In genomic region chr3:48475188-48475587, GRCh38 we compare ENCODE assay signal across 21 cellular contexts. TPM values are rescaled to one million over a fixed set of nuclear protein-coding genes. Genes with fewer than 3 reads are reported as not detected.
DNase-seq lines count a peak whose midpoint lies in the region; FAIRE-seq and TF ChIP-seq lines count a peak whose summit lies in the region.
"Had no signal": no experiment of that assay in that cellular context is flagged by ENCODE, and none has a peak within 500 bp of the region (broad histone marks: within the 10 kb centered on the region; RNA-seq: fewer than 3 reads in every experiment).

No MANE protein-coding gene starts in this region.

- no peak for FAIRE-seq in kidney (lab: Jason Lieb, UNC)
- no peak for FAIRE-seq in GM12892 (lab: Jason Lieb, UNC)
- FAIRE-seq: GM12891, keratinocyte had no signal

- no peak for TF ChIP-seq POLR2A in GM12892 (IDR thresholded peaks at IDR 0.05; ENCODE audit: low read depth, low read length)

- H3K4me1 Mint-ChIP-seq in CD8-positive, alpha-beta memory T cell = peaks cover 46 to 77% (median 55%) of the 10 kb centered on the region in 3 donors
- H3K4me1 Mint-ChIP-seq in activated T-helper 2 cell treated with anti-CD3 and anti-CD28 coated beads, Interferon-gamma antibody, Interleukin-2, Interleukin-4, amounts not matched to agents 10 μg/mL and 5 μg/mL and 100 μg/mL, durations not matched to agents 14 hours and 24 hours and 36 hours (ENCODE audit: low read depth) = peaks cover 43% of the 10 kb centered on the region

- no peak overlapping the region for H3K4me3 ChIP-seq in AG04450 (ENCODE audit: low read depth, low read length)
- H3K4me3 ChIP-seq in CD8-positive, alpha-beta memory T cell (ENCODE audit: low read length) = no peak overlapping the region
- no peak overlapping the region for H3K4me3 ChIP-seq in kidney (ENCODE audit: low read length in 2 of 2)
- H3K4me3 ChIP-seq: breast epithelium, thoracic aorta had no signal

- H3K36me3 Mint-ChIP-seq in CD8-positive, alpha-beta memory T cell = peaks cover 0 to 15% (median 0%) of the 10 kb centered on the region in 3 donors
- H3K36me3 Mint-ChIP-seq in activated T-helper 2 cell treated with anti-CD3 and anti-CD28 coated beads, Interferon-gamma antibody, Interleukin-2, Interleukin-4, amounts not matched to agents 10 μg/mL and 5 μg/mL and 100 μg/mL, durations not matched to agents 14 hours and 24 hours and 36 hours (ENCODE audit: low read depth) = peaks cover 16% of the 10 kb centered on the region

- no peaks in the 10 kb centered on the region for H3K27me3 ChIP-seq in AG04450 (ENCODE audit: control insufficient read depth, insufficient read depth, low read length)
- no peaks in the 10 kb centered on the region for H3K27me3 ChIP-seq in CD8-positive, alpha-beta memory T cell (ENCODE audit: insufficient read depth, low read length, poor library complexity, severe bottlenecking)
- H3K27me3 ChIP-seq: breast epithelium had no signal

- H3K36me3 ChIP-seq in CD8-positive, alpha-beta memory T cell (ENCODE audit: insufficient read depth, low read length) = peaks cover under 1% of the 10 kb centered on the region
- no peaks in the 10 kb centered on the region for H3K36me3 ChIP-seq in kidney (ENCODE audit: control insufficient read depth in 1 of 2, insufficient read depth in 2 of 2, low read length in 2 of 2)
- H3K36me3 ChIP-seq: breast epithelium had no signal

- no peaks in the 10 kb centered on the region for H3K9me3 Mint-ChIP-seq in CD8-positive, alpha-beta memory T cell
- no peaks in the 10 kb centered on the region for H3K9me3 Mint-ChIP-seq in activated T-helper 2 cell treated with anti-CD3 and anti-CD28 coated beads, Interferon-gamma antibody, Interleukin-2, Interleukin-4, amounts not matched to agents 10 μg/mL and 5 μg/mL and 100 μg/mL, durations not matched to agents 14 hours and 24 hours and 36 hours

- intact Hi-C loops in activated T-helper 2 cell treated with anti-CD3 and anti-CD28 coated beads, Interferon-gamma antibody, Interleukin-2, Interleukin-4, amounts not matched to agents 10 μg/mL and 5 μg/mL and 100 μg/mL, durations not matched to agents 14 hours and 24 hours and 36 hours (cut with micrococcal nuclease) = loop anchor here (10.0 kb wide), 1 partner anchor 160 kb away; the partner anchor contains the start of gene SLC26A6
- intact Hi-C loops in kidney (cut with DNase I) = no loop called here

- peak overlapping the region in 2 of 7 donors; percentile 3 to 27 for H3K4me3 Mint-ChIP-seq in CD8-positive, alpha-beta memory T cell
- no peak overlapping the region for H3K4me3 Mint-ChIP-seq in activated T-helper 2 cell treated with anti-CD3 and anti-CD28 coated beads, Interferon-gamma antibody, Interleukin-2, Interleukin-4, amounts not matched to agents 10 μg/mL and 5 μg/mL and 100 μg/mL, durations not matched to agents 14 hours and 24 hours and 36 hours (ENCODE audit: low read depth)

- peak overlapping the region in 7 of 8 donors; percentile 38 to 96 (median 89) for H3K27ac Mint-ChIP-seq in CD8-positive, alpha-beta memory T cell
- H3K27ac Mint-ChIP-seq in activated T-helper 2 cell treated with anti-CD3 and anti-CD28 coated beads, Interferon-gamma antibody, Interleukin-2, Interleukin-4, amounts not matched to agents 10 μg/mL and 5 μg/mL and 100 μg/mL, durations not matched to agents 14 hours and 24 hours and 36 hours = peak overlapping the region; percentile 70

- no peaks in the 10 kb centered on the region; the same call in 1 of the 2 replicates for H3K9me3 ChIP-seq in AG04450 (ENCODE audit: control insufficient read depth, insufficient read depth, low read length)
- H3K9me3 ChIP-seq in CD8-positive, alpha-beta memory T cell (ENCODE audit: low read length) = no peaks in the 10 kb centered on the region
- no peaks in the 10 kb centered on the region for H3K9me3 ChIP-seq in kidney (ENCODE audit: control insufficient read depth in 1 of 2, low read length in 2 of 2)
- H3K9me3 ChIP-seq: breast epithelium, thoracic aorta had no signal

- H3K27me3 Mint-ChIP-seq in CD8-positive, alpha-beta memory T cell = no peaks in the 10 kb centered on the region
- H3K27me3 Mint-ChIP-seq in activated T-helper 2 cell treated with anti-CD3 and anti-CD28 coated beads, Interferon-gamma antibody, Interleukin-2, Interleukin-4, amounts not matched to agents 10 μg/mL and 5 μg/mL and 100 μg/mL, durations not matched to agents 14 hours and 24 hours and 36 hours (ENCODE audit: low read depth) = no peaks in the 10 kb centered on the region

- POLR2A ChIA-PET in AG04450 (lab: Yijun Ruan, JAX) = no interaction called here
- POLR2A ChIA-PET in CD8-positive, alpha-beta memory T cell (lab: Charles Lee) = no interaction called here

- H3K27ac ChIP-seq in AG04450 (ENCODE audit: low read depth, low read length) (peak overlapping the region; percentile 11), kidney (ENCODE audit: low read depth in 2 of 2, low read length in 2 of 2) (no peak overlapping the region)
- no peak overlapping the region for H3K27ac ChIP-seq in CD8-positive, alpha-beta memory T cell (ENCODE audit: low read depth, low read length)
- H3K27ac ChIP-seq: breast epithelium, thoracic aorta had no signal

- peaks cover 53% of the 10 kb centered on the region for H3K4me1 ChIP-seq in CD8-positive, alpha-beta memory T cell (ENCODE audit: insufficient read depth, low read length)
- H3K4me1 ChIP-seq in kidney (ENCODE audit: control insufficient read depth in 1 of 2, insufficient read depth in 1 of 2, low read depth in 1 of 2, low read length in 2 of 2) = peaks cover 0 to 8% of the 10 kb centered on the region in 2 donors

- CTCF ChIA-PET in AG04450 (lab: Charles Lee) = interaction anchor here (1.3 kb wide), 1 partner anchor 82 kb away, joined by 4 read pairs; the partner anchor contains the start of gene PFKFB4
- CTCF ChIA-PET in CD8-positive, alpha-beta memory T cell (lab: Charles Lee) = interaction anchor here (10.2 kb wide), 1 partner anchor 39 kb away, joined by 69 read pairs; no protein-coding TSS in a partner anchor

- H3K9ac ChIP-seq in kidney (ENCODE audit: low read length in 2 of 2) = no peak overlapping the region

- TF ChIP-seq CTCF in AG04450 (IDR thresholded peaks at IDR 0.05; ENCODE audit: low read depth, low read length) (no peak), kidney (IDR thresholded peaks at IDR 0.05; ENCODE audit: borderline replicate concordance, extremely low read depth, insufficient read depth) (no peak)

- no peak for DNase-seq in AG04450 (ENCODE audit: low read depth, low spot score)
- no peak for DNase-seq in CD8-positive, alpha-beta memory T cell
- DNase-seq in activated T-helper 2 cell treated with anti-CD3 and anti-CD28 coated beads, Interferon-gamma antibody, Interleukin-2, Interleukin-4, amounts not matched to agents 10 μg/mL and 5 μg/mL and 100 μg/mL, durations not matched to agents 14 hours and 24 hours and 36 hours (ENCODE audit: low spot score) = no peak
- DNase-seq in kidney = peak; percentile 48
- DNase-seq in dedifferentiated amniotic fluid mesenchymal stem cell (ENCODE audit: extremely low spot score) = no peak
- no peak for DNase-seq in T-helper 9 cell
- DNase-seq in GM12892 (ENCODE audit: insufficient read length) = no peak
- DNase-seq in SKM-1 (lab: John Stamatoyannopoulos, UW; ENCODE audit: unreplicated experiment) = no peak
- DNase-seq: activated CD4-positive, alpha-beta T cell treated with anti-CD3 and anti-CD28 coated beads for 1 hour; activated gamma-delta T cell; foreskin melanocyte; Kasumi-1; NCI-H1436; NCI-H510A treated with DMSO at 0.1 percent for 48 hours; PC-3; retina; SW 1271 had no signal

RNA-seq across cellular contexts. Expression of gene ATRIP, which starts 28.7 kb away (rescaled TPM):
- polyA plus RNA-seq in AG04450 (2011; rRNA removed) = 5.1 and 5.8 TPM in 2 replicates
- 6.3 and 8.0 TPM in 2 replicates for polyA minus RNA-seq in AG04450 (2011; rRNA and poly(A)+ RNA removed)
- total RNA-seq in CD8-positive, alpha-beta memory T cell = 10 to 100 TPM; 22.1 to 22.8 TPM
- 13.4 TPM for polyA plus RNA-seq in CD8-positive, alpha-beta memory T cell
- 16.9 and 17.5 TPM in 2 replicates for total RNA-seq in activated T-helper 2 cell treated with anti-CD3 and anti-CD28 coated beads, Interferon-gamma antibody, Interleukin-2, Interleukin-4, amounts not matched to agents 10 μg/mL and 5 μg/mL and 100 μg/mL, durations not matched to agents 14 hours and 24 hours and 36 hours
- 6.7 TPM for total RNA-seq in kidney
- 5.4 TPM for polyA plus RNA-seq in kidney (ENCODE audit: insufficient read depth, low read depth, low replicate concordance)
- 7.4 TPM for polyA plus RNA-seq in GM12892 (2012; ENCODE audit: missing spikeins)

RNA-seq across cellular contexts. Expression of gene SHISA5, which starts 28.8 kb away (rescaled TPM):
- polyA plus RNA-seq in AG04450 (2011; rRNA removed) = 124 and 151 TPM in 2 replicates
- 131 and 171 TPM in 2 replicates for polyA minus RNA-seq in AG04450 (2011; rRNA and poly(A)+ RNA removed)
- 100 to 1,000 TPM; 102 TPM for total RNA-seq in CD8-positive, alpha-beta memory T cell
- 470 TPM for polyA plus RNA-seq in CD8-positive, alpha-beta memory T cell
- 65.6 and 69.5 TPM in 2 replicates for total RNA-seq in activated T-helper 2 cell treated with anti-CD3 and anti-CD28 coated beads, Interferon-gamma antibody, Interleukin-2, Interleukin-4, amounts not matched to agents 10 μg/mL and 5 μg/mL and 100 μg/mL, durations not matched to agents 14 hours and 24 hours and 36 hours
- 214 TPM for total RNA-seq in kidney
- polyA plus RNA-seq in kidney (ENCODE audit: insufficient read depth, low read depth, low replicate concordance) = 157 TPM
- 32.9 TPM for polyA plus RNA-seq in GM12892 (2012; ENCODE audit: missing spikeins)

RNA-seq across cellular contexts. Expression of gene TMA7, which starts 35.1 kb away (rescaled TPM):
- 207 and 316 TPM in 2 replicates for polyA plus RNA-seq in AG04450 (2011; rRNA removed)
- polyA minus RNA-seq in AG04450 (2011; rRNA and poly(A)+ RNA removed) = 35.8 and 40.7 TPM in 2 replicates
- 100 to 1,000 TPM; 420 to 494 TPM for total RNA-seq in CD8-positive, alpha-beta memory T cell
- polyA plus RNA-seq in CD8-positive, alpha-beta memory T cell = 826 TPM
- total RNA-seq in activated T-helper 2 cell treated with anti-CD3 and anti-CD28 coated beads, Interferon-gamma antibody, Interleukin-2, Interleukin-4, amounts not matched to agents 10 μg/mL and 5 μg/mL and 100 μg/mL, durations not matched to agents 14 hours and 24 hours and 36 hours = 270 and 289 TPM in 2 replicates
- total RNA-seq in kidney = 195 TPM
- 631 TPM for polyA plus RNA-seq in kidney (ENCODE audit: insufficient read depth, low read depth, low replicate concordance)
- polyA plus RNA-seq in GM12892 (2012; ENCODE audit: missing spikeins) = 652 TPM

RNA-seq across cellular contexts. Expression of gene CCDC51, which starts 35.3 kb away (rescaled TPM):
- polyA plus RNA-seq in AG04450 (2011; rRNA removed) = 9.5 and 11.1 TPM in 2 replicates
- 6.4 and 7.5 TPM in 2 replicates for polyA minus RNA-seq in AG04450 (2011; rRNA and poly(A)+ RNA removed)
- total RNA-seq in CD8-positive, alpha-beta memory T cell = 10 to 100 TPM; 24.2 to 26.0 TPM
- 11.3 TPM for polyA plus RNA-seq in CD8-positive, alpha-beta memory T cell
- total RNA-seq in activated T-helper 2 cell treated with anti-CD3 and anti-CD28 coated beads, Interferon-gamma antibody, Interleukin-2, Interleukin-4, amounts not matched to agents 10 μg/mL and 5 μg/mL and 100 μg/mL, durations not matched to agents 14 hours and 24 hours and 36 hours = 22.2 and 23.7 TPM in 2 replicates
- total RNA-seq in kidney = 13.8 TPM
- polyA plus RNA-seq in kidney (ENCODE audit: insufficient read depth, low read depth, low replicate concordance) = 32.8 TPM
- polyA plus RNA-seq in GM12892 (2012; ENCODE audit: missing spikeins) = 22.8 TPM

RNA-seq across cellular contexts. Expression of gene PLXNB1, which starts 45.3 kb away (rescaled TPM):
- polyA plus RNA-seq in AG04450 (2011; rRNA removed) (13.4 and 18.3 TPM in 2 replicates), kidney (ENCODE audit: insufficient read depth, low read depth, low replicate concordance) (101 TPM)
- 31.3 and 58.8 TPM in 2 replicates for polyA minus RNA-seq in AG04450 (2011; rRNA and poly(A)+ RNA removed)
- 1 to 10 TPM; 3.1 to 5.5 TPM for total RNA-seq in CD8-positive, alpha-beta memory T cell
- polyA plus RNA-seq in CD8-positive, alpha-beta memory T cell = 0.30 TPM
- total RNA-seq in activated T-helper 2 cell treated with anti-CD3 and anti-CD28 coated beads, Interferon-gamma antibody, Interleukin-2, Interleukin-4, amounts not matched to agents 10 μg/mL and 5 μg/mL and 100 μg/mL, durations not matched to agents 14 hours and 24 hours and 36 hours = 6.8 and 7.0 TPM in 2 replicates
- total RNA-seq in kidney = 224 TPM
- 10.3 TPM for polyA plus RNA-seq in GM12892 (2012; ENCODE audit: missing spikeins)
